ENCODE assay signal across 2 cellular contexts in genomic region chr9:3659647-3660046, GRCh38.
TF ChIP-seq lines count a peak whose summit lies in the region.

No MANE protein-coding gene starts in this region.

TF ChIP-seq in GM23338, 12 proteins besides CTCF, POLR2A, EP300 and RAD21 (continued from another document):
- TF ChIP-seq ZNF462 (CRISPR knock-in tag; IDR thresholded peaks at IDR 0.05) (no peak), EZH2phosphoT487 (IDR thresholded peaks at IDR 0.05; ENCODE audit: unreplicated experiment) (no peak), ZNF331 (CRISPR knock-in tag; IDR thresholded peaks at IDR 0.05; ENCODE audit: low read depth) (no peak), REST (IDR thresholded peaks at IDR 0.05; ENCODE audit: unreplicated experiment) (no peak), JUNB (IDR thresholded peaks at IDR 0.05; ENCODE audit: unreplicated experiment) (no peak), ETS1 (IDR thresholded peaks at IDR 0.05) (no peak), ZNF114 (CRISPR knock-in tag; IDR thresholded peaks at IDR 0.05) (no peak), NANOG (IDR thresholded peaks at IDR 0.05; ENCODE audit: borderline replicate concordance) (no peak)

TF ChIP-seq in WTC11, 78 proteins besides CTCF, POLR2A, EP300 and RAD21 (continued from another document):
- no peak for TF ChIP-seq ERG (CRISPR knock-in tag; IDR thresholded peaks at IDR 0.05)
- no peak for TF ChIP-seq ATF2 (CRISPR knock-in tag; IDR thresholded peaks at IDR 0.05; ENCODE audit: borderline replicate concordance, low read depth)
- no peak for TF ChIP-seq TP53 (CRISPR knock-in tag; IDR thresholded peaks at IDR 0.05)
- TF ChIP-seq GABPB1 (CRISPR knock-in tag; IDR thresholded peaks at IDR 0.05): no peak
- no peak for TF ChIP-seq ESRRA (CRISPR knock-in tag; IDR thresholded peaks at IDR 0.05; ENCODE audit: borderline replicate concordance)
- no peak for TF ChIP-seq MYBL2 (CRISPR knock-in tag; IDR thresholded peaks at IDR 0.05)
- no peak for TF ChIP-seq ETV6 (CRISPR knock-in tag; IDR thresholded peaks at IDR 0.05)
- TF ChIP-seq ZNF671 (CRISPR knock-in tag; IDR thresholded peaks at IDR 0.05): no peak
- no peak for TF ChIP-seq ZNF121 (CRISPR knock-in tag; IDR thresholded peaks at IDR 0.05)
- TF ChIP-seq GRHL2 (CRISPR knock-in tag; IDR thresholded peaks at IDR 0.05; ENCODE audit: insufficient replicate concordance, severe bottlenecking): no peak
- TF ChIP-seq SOX15 (CRISPR knock-in tag; IDR thresholded peaks at IDR 0.05): no peak
- no peak for TF ChIP-seq ZNF425 (CRISPR knock-in tag; conservative IDR thresholded peaks at IDR 0.05)
- no peak for TF ChIP-seq NFATC4 (CRISPR knock-in tag; IDR thresholded peaks at IDR 0.05)
- TF ChIP-seq ZSCAN18 (CRISPR knock-in tag; IDR thresholded peaks at IDR 0.05): no peak
- no peak for TF ChIP-seq OVOL2 (CRISPR knock-in tag; IDR thresholded peaks at IDR 0.05; ENCODE audit: borderline replicate concordance)
